In genomic region chr6:132401941-132402275, GRCh38 we compare ENCODE assay signal across 8 cellular contexts. TPM values are rescaled to one million over a fixed set of nuclear protein-coding genes. Genes with fewer than 3 reads are reported as not detected.
DNase-seq lines count a peak whose midpoint lies in the region; ATAC-seq and TF ChIP-seq lines count a peak whose summit lies in the region.

No MANE protein-coding gene starts in this region.

- peak overlapping the region; percentile 3 for H3K23ac ChIP-seq in mesendoderm (ENCODE audit: low read length)

- intact Hi-C loops in activated CD8-positive, alpha-beta T cell treated with anti-CD3 and anti-CD28 coated beads for 36 hours (cut with micrococcal nuclease), result no loop called here
- intact Hi-C loops in mammary epithelial cell (cut with micrococcal nuclease), result loop anchor here (2.0 kb wide), 1 partner anchor 101 kb away; no protein-coding TSS in a partner anchor

- H3K27me3 ChIP-seq in mammary epithelial cell (ENCODE audit: insufficient read depth, low read length) (peaks cover 2% of the 10 kb centered on the region), mesendoderm (ENCODE audit: insufficient read depth, low read length, poor library complexity) (peaks cover 15% of the 10 kb centered on the region), thoracic aorta (replicated peaks; ENCODE audit: insufficient read depth) (no peaks in the 10 kb centered on the region)

- peak overlapping the region; percentile 32 for H3K4me3 Mint-ChIP-seq in activated CD8-positive, alpha-beta T cell treated with anti-CD3 and anti-CD28 coated beads for 36 hours
- H3K4me3 Mint-ChIP-seq in activated CD8-positive, alpha-beta T cell treated with anti-CD3 and anti-CD28 coated beads, Interleukin-2, amount 10 ng/mL, durations not matched to agents 7 days and 5 days, result no peak overlapping the region

- H2BK15ac ChIP-seq in mesendoderm (replicated peaks; ENCODE audit: low read depth), result no peak overlapping the region

- 83% methylated on average over 11 of the region's 13 CpGs for WGBS in mammary epithelial cell (ENCODE audit: low coverage, missing lambda C conversion rate)
- no CpG with 5 or more reads among the region's 13 CpGs for whole genome bisulfite sequencing in mesendoderm (ENCODE audit: extremely low coverage, insufficient coverage, low lambda C conversion rate)

- H3K9me3 ChIP-seq in mammary epithelial cell (replicated peaks; ENCODE audit: insufficient read depth, low read length) (no peaks in the 10 kb centered on the region), thoracic aorta (no peaks in the 10 kb centered on the region)

- H3K18ac ChIP-seq in mesendoderm (ENCODE audit: low read length), result no peak overlapping the region

- DNase-seq in activated CD8-positive, alpha-beta T cell treated with anti-CD3 and anti-CD28 coated beads for 36 hours, result no peak
- no peak for DNase-seq in activated CD8-positive, alpha-beta T cell treated with anti-CD3 and anti-CD28 coated beads, Interleukin-2, amount 10 ng/mL, durations not matched to agents 7 days and 5 days
- DNase-seq in mammary epithelial cell (no peak), mesendoderm (peak; percentile 31), thoracic aorta (ENCODE audit: low spot score) (no peak), left lobe of liver (ENCODE audit: low spot score) (no peak)

- no peaks in the 10 kb centered on the region for H4K20me1 ChIP-seq in mammary epithelial cell (ENCODE audit: insufficient read depth, low read length)

- H3K4me2 ChIP-seq in mammary epithelial cell (ENCODE audit: insufficient read depth, low read depth, low read length) (peak overlapping the region; percentile 100), mesendoderm (ENCODE audit: low read length) (peak overlapping the region; percentile 90)

- H3K27ac ChIP-seq in mammary epithelial cell (ENCODE audit: insufficient read depth, low read depth, low read length) (no peak overlapping the region), mesendoderm (ENCODE audit: low read depth, low read length) (no peak overlapping the region), thoracic aorta (no peak overlapping the region)

- no peak overlapping the region for H4K5ac ChIP-seq in mesendoderm (ENCODE audit: low read length)

- H3K4ac ChIP-seq in mesendoderm (ENCODE audit: low read depth, low read length), result no peak overlapping the region

- H3K9ac ChIP-seq in mammary epithelial cell (ENCODE audit: insufficient read depth, low read length), result peak overlapping the region; percentile 28
- peak overlapping the region; percentile 44 for H3K9ac ChIP-seq in mesendoderm (ENCODE audit: low read length)

- CTCF ChIA-PET in activated CD8-positive, alpha-beta T cell treated with anti-CD3 and anti-CD28 coated beads for 36 hours (lab: Charles Lee), result no interaction called here
- CTCF ChIA-PET in activated CD8-positive, alpha-beta T cell treated with anti-CD3 and anti-CD28 coated beads, Interleukin-2, amount 10 ng/mL, durations not matched to agents 7 days and 5 days (lab: Charles Lee), result no interaction called here
- CTCF ChIA-PET in mammary epithelial cell (lab: Charles Lee; ENCODE audit: low non-redundant PET), result no interaction called here

- H2AFZ ChIP-seq in mammary epithelial cell (ENCODE audit: low read depth, low read length), result peak overlapping the region; percentile 97

- H3K4me3 ChIP-seq in mammary epithelial cell (replicated peaks in 1 of 3; ENCODE audit: insufficient read depth in 1 of 3, low read depth in 2 of 3, low read length in 3 of 3) (peak overlapping the region; percentile 35 to 92 (median 88)), mesendoderm (ENCODE audit: low read length) (peak overlapping the region; percentile 53), thoracic aorta (peak overlapping the region; percentile 76)

- H3K79me2 ChIP-seq in mammary epithelial cell (ENCODE audit: insufficient read depth, low read length) (no peaks in the 10 kb centered on the region), mesendoderm (ENCODE audit: control insufficient read depth, insufficient read depth, low read length) (no peaks in the 10 kb centered on the region)

- in situ Hi-C loops in mammary epithelial cell (cut with MboI; ENCODE audit: low sequenced_read_pairs in 2 of 2), result no loop called here

- H2AK5ac ChIP-seq in mesendoderm (ENCODE audit: low read length), result no peak overlapping the region

- H3K27me3 Mint-ChIP-seq in activated CD8-positive, alpha-beta T cell treated with anti-CD3 and anti-CD28 coated beads for 36 hours, result peaks cover 55% of the 10 kb centered on the region
- H3K27me3 Mint-ChIP-seq in activated CD8-positive, alpha-beta T cell treated with anti-CD3 and anti-CD28 coated beads, Interleukin-2, amount 10 ng/mL, durations not matched to agents 7 days and 5 days (ENCODE audit: low read depth), result peaks cover 43% of the 10 kb centered on the region

- no peak overlapping the region for H2BK5ac ChIP-seq in mesendoderm (ENCODE audit: low read length)

- no peak for ATAC-seq in activated CD8-positive, alpha-beta T cell treated with anti-CD3 and anti-CD28 coated beads for 36 hours
- ATAC-seq in activated CD8-positive, alpha-beta T cell treated with anti-CD3 and anti-CD28 coated beads, Interleukin-2, amount 10 ng/mL, durations not matched to agents 7 days and 5 days, result no peak
- ATAC-seq in thoracic aorta (ENCODE audit: insufficient number of reproducible peaks, low FRiP score, low read depth) (no peak), GM21825 (IDR thresholded peaks at IDR 0.05; ENCODE audit: unreplicated experiment) (no peak), HG03139 (IDR thresholded peaks at IDR 0.05; ENCODE audit: unreplicated experiment) (no peak), left lobe of liver (no peak)

- no peaks in the 10 kb centered on the region for H3K79me1 ChIP-seq in mesendoderm (ENCODE audit: low read length)

- POLR2A ChIA-PET in activated CD8-positive, alpha-beta T cell treated with anti-CD3 and anti-CD28 coated beads for 36 hours (lab: Charles Lee), result no interaction called here
- POLR2A ChIA-PET in activated CD8-positive, alpha-beta T cell treated with anti-CD3 and anti-CD28 coated beads, Interleukin-2, amount 10 ng/mL, durations not matched to agents 7 days and 5 days (lab: Charles Lee), result no interaction called here

- H3K4me1 Mint-ChIP-seq in activated CD8-positive, alpha-beta T cell treated with anti-CD3 and anti-CD28 coated beads for 36 hours (ENCODE audit: low read depth), result peaks cover 17% of the 10 kb centered on the region
- peaks cover 7% of the 10 kb centered on the region for H3K4me1 Mint-ChIP-seq in activated CD8-positive, alpha-beta T cell treated with anti-CD3 and anti-CD28 coated beads, Interleukin-2, amount 10 ng/mL, durations not matched to agents 7 days and 5 days (ENCODE audit: low read depth)

- H3K56ac ChIP-seq in mesendoderm (ENCODE audit: low read length), result peak overlapping the region; percentile 81

- dilution Hi-C loops in mammary epithelial cell (cut with HindIII; ENCODE audit: low sequenced_read_pairs), result no loop called here

- H3K9me3 Mint-ChIP-seq in activated CD8-positive, alpha-beta T cell treated with anti-CD3 and anti-CD28 coated beads for 36 hours, result no peaks in the 10 kb centered on the region
- H3K9me3 Mint-ChIP-seq in activated CD8-positive, alpha-beta T cell treated with anti-CD3 and anti-CD28 coated beads, Interleukin-2, amount 10 ng/mL, durations not matched to agents 7 days and 5 days (ENCODE audit: insufficient read depth), result no peaks in the 10 kb centered on the region

- no peaks in the 10 kb centered on the region for H3K36me3 Mint-ChIP-seq in activated CD8-positive, alpha-beta T cell treated with anti-CD3 and anti-CD28 coated beads for 36 hours (ENCODE audit: low read depth)
- no peaks in the 10 kb centered on the region for H3K36me3 Mint-ChIP-seq in activated CD8-positive, alpha-beta T cell treated with anti-CD3 and anti-CD28 coated beads, Interleukin-2, amount 10 ng/mL, durations not matched to agents 7 days and 5 days (ENCODE audit: low read depth)

- no TSS peak for BruUV-seq in mammary epithelial cell (replicated peaks; lab: Mats Ljungman, UMichigan)

- H4K8ac ChIP-seq in mesendoderm (ENCODE audit: low read depth, low read length), result no peak overlapping the region

- no peak for TF ChIP-seq CTCF in activated CD8-positive, alpha-beta T cell treated with anti-CD3 and anti-CD28 coated beads for 36 hours (IDR thresholded peaks at IDR 0.05)
- TF ChIP-seq CTCF in mammary epithelial cell (conservative IDR thresholded peaks at IDR 0.05 in 1 of 2, IDR thresholded peaks at IDR 0.05 in 1 of 2; ENCODE audit: extremely low read depth in 1 of 2, insufficient read depth in 1 of 2, low read depth in 1 of 2, low read length in 2 of 2) (no peak), thoracic aorta (IDR thresholded peaks at IDR 0.05) (no peak)

- no peak overlapping the region for H3K27ac Mint-ChIP-seq in activated CD8-positive, alpha-beta T cell treated with anti-CD3 and anti-CD28 coated beads for 36 hours
- no peak overlapping the region for H3K27ac Mint-ChIP-seq in activated CD8-positive, alpha-beta T cell treated with anti-CD3 and anti-CD28 coated beads, Interleukin-2, amount 10 ng/mL, durations not matched to agents 7 days and 5 days

- no peak overlapping the region for H2BK120ac ChIP-seq in mesendoderm (ENCODE audit: low read depth, low read length)

- H3K36me3 ChIP-seq in mammary epithelial cell (ENCODE audit: insufficient read depth, low read length) (no peaks in the 10 kb centered on the region), mesendoderm (ENCODE audit: control insufficient read depth, insufficient read depth, low read length) (no peaks in the 10 kb centered on the region), thoracic aorta (no peaks in the 10 kb centered on the region)

- H3K4me1 ChIP-seq in mammary epithelial cell (ENCODE audit: insufficient read depth, low read length), result peaks cover 9% of the 10 kb centered on the region
- H3K4me1 ChIP-seq in mesendoderm (ENCODE audit: control insufficient read depth, low read depth, low read length), result no peaks in the 10 kb centered on the region
- peaks cover 0 to 15% of the 10 kb centered on the region in 2 donors for H3K4me1 ChIP-seq in thoracic aorta (ENCODE audit: control insufficient read depth in 1 of 2, low read depth in 2 of 2)

RNA-seq across cellular contexts. Expression of gene MOXD1, which starts 0.6 kb away (rescaled TPM):
- not detected for total RNA-seq in activated CD8-positive, alpha-beta T cell treated with anti-CD3 and anti-CD28 coated beads for 36 hours
- not detected for total RNA-seq in activated CD8-positive, alpha-beta T cell treated with anti-CD3 and anti-CD28 coated beads, Interleukin-2, amount 10 ng/mL, durations not matched to agents 7 days and 5 days
- total RNA-seq in mammary epithelial cell (10 to 100 TPM in 1 of 2 donors, 1 to 10 TPM in 1; 3.6 to 14.0 TPM), thoracic aorta (10 to 100 TPM in 1 of 2 donors, under 1 TPM in 1; 0.56 to 17.3 TPM), left lobe of liver (0.28 TPM)
- polyA plus RNA-seq in mammary epithelial cell, result 2.8 TPM
- not detected for polyA minus RNA-seq in mammary epithelial cell
- polyA plus RNA-seq in mesendoderm (2013, experiment 1 of 2), result 0.58 TPM
- polyA plus RNA-seq in mesendoderm (2013, experiment 2 of 2), result 0.48 TPM
